ENCODE assay signal across 8 cellular contexts in genomic region chr5:150458819-150459557, GRCh38. TPM values are rescaled to one million over a fixed set of nuclear protein-coding genes. Genes with fewer than 3 reads are reported as not detected.
DNase-seq lines count a peak whose midpoint lies in the region; ATAC-seq and TF ChIP-seq lines count a peak whose summit lies in the region.

No MANE protein-coding gene starts in this region.

- H3K27me3 ChIP-seq in liver (ENCODE audit: control insufficient read depth in 4 of 4, insufficient read depth in 4 of 4, low read length in 3 of 4) = no peaks in the 10 kb centered on the region

- no peaks in the 10 kb centered on the region for H3K36me3 Mint-ChIP-seq in activated CD4-positive, alpha-beta T cell treated with anti-CD3 and anti-CD28 coated beads for 36 hours (ENCODE audit: low read depth)
- H3K36me3 Mint-ChIP-seq in central memory CD8-positive, alpha-beta T cell (ENCODE audit: insufficient read depth) = peaks cover 2% of the 10 kb centered on the region

- H3K9me3 ChIP-seq in liver (ENCODE audit: control insufficient read depth in 4 of 4, low read length in 3 of 4) = no peaks in the 10 kb centered on the region

- H3K4me3 Mint-ChIP-seq in activated CD4-positive, alpha-beta T cell treated with anti-CD3 and anti-CD28 coated beads for 36 hours = peak overlapping the region; percentile 49
- H3K4me3 Mint-ChIP-seq in central memory CD8-positive, alpha-beta T cell = no peak overlapping the region

- H3K27ac ChIP-seq in liver (ENCODE audit: low read depth in 1 of 2, low read length in 2 of 2) = peak overlapping the region in 1 of 2 donors; percentile 72

- CTCF ChIA-PET in activated CD4-positive, alpha-beta T cell treated with anti-CD3 and anti-CD28 coated beads for 36 hours (lab: Charles Lee) = interaction anchor here (0.6 to 5.5 kb wide), 20 partner anchors 9 to 656 kb away, joined by 3 to 35 read pairs (median 4); partner anchors contain the start of gene RPS14

- peak; percentile 74 to 84 for TF ChIP-seq RAD21 in liver (IDR thresholded peaks at IDR 0.05)

- no peak overlapping the region for H3K9ac ChIP-seq in liver (ENCODE audit: low read depth in 1 of 2, low read length in 2 of 2)

- DNase-seq in SKM-1 treated with dmso at 0.1 percent for 144 hours (lab: John Stamatoyannopoulos, UW; ENCODE audit: unreplicated experiment) (peak; percentile 47), SKM-1 (lab: John Stamatoyannopoulos, UW; ENCODE audit: unreplicated experiment) (no peak), NCI-H2171 treated with DMSO at 0.1 percent for 48 hours (lab: John Stamatoyannopoulos, UW) (peak; percentile 56)
- peak; percentile 93 for DNase-seq in activated CD4-positive, alpha-beta T cell treated with anti-CD3 and anti-CD28 coated beads for 36 hours
- DNase-seq in central memory CD8-positive, alpha-beta T cell (ENCODE audit: low spot score in 2 of 2) = peak; percentile 77 to 90
- peak; percentile 81 to 89 (median 83) for DNase-seq in stimulated activated CD4-positive, alpha-beta T cell treated with anti-CD3 and anti-CD28 coated beads, TNF-alpha, amount 100 ng/mL, for 4 hours (ENCODE audit: low read depth in 3 of 3)

- peak overlapping the region; percentile 52 for H3K27ac Mint-ChIP-seq in activated CD4-positive, alpha-beta T cell treated with anti-CD3 and anti-CD28 coated beads for 36 hours
- H3K27ac Mint-ChIP-seq in central memory CD8-positive, alpha-beta T cell (ENCODE audit: low read depth) = peak overlapping the region; percentile 56

- TF ChIP-seq CTCF in liver (IDR thresholded peaks at IDR 0.05; ENCODE audit: low read depth, low read length, missing input control) = peak; percentile 85

- no peaks in the 10 kb centered on the region for H3K9me3 Mint-ChIP-seq in activated CD4-positive, alpha-beta T cell treated with anti-CD3 and anti-CD28 coated beads for 36 hours (ENCODE audit: low read depth)
- H3K9me3 Mint-ChIP-seq in central memory CD8-positive, alpha-beta T cell = no peaks in the 10 kb centered on the region

- H3K4me1 ChIP-seq in liver (ENCODE audit: control insufficient read depth in 4 of 4, insufficient read depth in 4 of 4, low read length in 3 of 4) = peaks cover 0 to 15% (median 10%) of the 10 kb centered on the region in 4 donors

- peaks cover 28% of the 10 kb centered on the region for H3K4me1 Mint-ChIP-seq in activated CD4-positive, alpha-beta T cell treated with anti-CD3 and anti-CD28 coated beads for 36 hours
- peaks cover 17% of the 10 kb centered on the region for H3K4me1 Mint-ChIP-seq in central memory CD8-positive, alpha-beta T cell

- intact Hi-C loops in activated CD4-positive, alpha-beta T cell treated with anti-CD3 and anti-CD28 coated beads for 36 hours (cut with DNase I, micrococcal nuclease) = loop anchor here (1.0 to 5.0 kb wide), 14 partner anchors 9 to 388 kb away; partner anchors contain the start of genes DCTN4 (in 1 of the 2) and IRGM (in 1 of the 2)

- peak; percentile 77 for ATAC-seq in HG02852 (IDR thresholded peaks at IDR 0.05; ENCODE audit: unreplicated experiment)
- peak; percentile 87 for ATAC-seq in activated CD4-positive, alpha-beta T cell treated with anti-CD3 and anti-CD28 coated beads for 36 hours
- ATAC-seq in central memory CD8-positive, alpha-beta T cell (replicated peaks; ENCODE audit: extremely low read depth, poor library complexity, severe bottlenecking) = peak; percentile 92

- 12% methylated on average over 36 of the region's 36 CpGs for WGBS in liver

- POLR2A ChIA-PET in activated CD4-positive, alpha-beta T cell treated with anti-CD3 and anti-CD28 coated beads for 36 hours (lab: Charles Lee) = interaction anchor here (0.6 kb wide), 2 partner anchors 9 to 208 kb away, joined by 3 to 4 read pairs; no protein-coding TSS in a partner anchor

- no peaks in the 10 kb centered on the region for H3K36me3 ChIP-seq in liver (ENCODE audit: control insufficient read depth in 4 of 4, insufficient read depth in 3 of 4, low read depth in 1 of 4, low read length in 3 of 4)

- H3K4me3 ChIP-seq in liver (ENCODE audit: low read depth in 1 of 3, low read length in 3 of 3) = peak overlapping the region in 1 of 3 donors; percentile 15

- no peaks in the 10 kb centered on the region for H3K27me3 Mint-ChIP-seq in activated CD4-positive, alpha-beta T cell treated with anti-CD3 and anti-CD28 coated beads for 36 hours
- H3K27me3 Mint-ChIP-seq in central memory CD8-positive, alpha-beta T cell = no peaks in the 10 kb centered on the region

TF ChIP-seq in liver, 16 proteins besides CTCF, POLR2A, EP300 and RAD21:
- TF ChIP-seq YY1 (IDR thresholded peaks at IDR 0.05) (peak; percentile 73), RXRA (IDR thresholded peaks at IDR 0.05) (peak in 1 of 2 donors; percentile 37), NR2F2 (IDR thresholded peaks at IDR 0.05) (no peak), ZBTB33 (IDR thresholded peaks at IDR 0.05) (no peak)

RNA-seq across cellular contexts. Expression of gene RPS14, which starts 9.4 kb away (rescaled TPM):
- total RNA-seq in activated CD4-positive, alpha-beta T cell treated with anti-CD3 and anti-CD28 coated beads for 36 hours = 1,000 to 10,000 TPM; 2,270 to 3,312 TPM
- total RNA-seq in liver = 100 to 1,000 TPM; 822 to 948 TPM
- polyA plus RNA-seq in liver = 100 to 1,000 TPM; 609 to 956 TPM

RNA-seq across cellular contexts. Expression of gene CD74, which starts 46.3 kb away (rescaled TPM):
- 100 to 1,000 TPM; 217 to 290 TPM for total RNA-seq in activated CD4-positive, alpha-beta T cell treated with anti-CD3 and anti-CD28 coated beads for 36 hours
- 100 to 1,000 TPM; 176 to 214 TPM for total RNA-seq in liver
- polyA plus RNA-seq in liver = 100 to 1,000 TPM; 299 to 327 TPM

RNA-seq across cellular contexts. Expression of gene NDST1, which starts 48.9 kb away (rescaled TPM):
- 1 to 10 TPM; 5.1 to 5.5 TPM for total RNA-seq in activated CD4-positive, alpha-beta T cell treated with anti-CD3 and anti-CD28 coated beads for 36 hours
- total RNA-seq in liver = 100 to 1,000 TPM in 1 of 2 donors, 10 to 100 TPM in 1; 39.5 to 103 TPM
- polyA plus RNA-seq in liver = 10 to 100 TPM; 10.3 to 38.5 TPM

Comparison
In these comparisons a context has a peak if more than half of its experiments do, and no peak if none do; other contexts are left out.
1. RNA of gene NDST1, which starts 48.9 kb away (total RNA-seq): 39.5 to 103 TPM in liver; 5.1 to 5.5 TPM in activated CD4-positive, alpha-beta T cell treated with anti-CD3 and anti-CD28 coated beads for 36 hours; every median in the first group is over 4 times any median in the second.
2. Peak in every context shown above with its lines, with median percentiles within 50 percentile points of each other: ATAC-seq.